Comparison of ENCODE assay signal across 11 cellular contexts in the genomic region with DNA sequence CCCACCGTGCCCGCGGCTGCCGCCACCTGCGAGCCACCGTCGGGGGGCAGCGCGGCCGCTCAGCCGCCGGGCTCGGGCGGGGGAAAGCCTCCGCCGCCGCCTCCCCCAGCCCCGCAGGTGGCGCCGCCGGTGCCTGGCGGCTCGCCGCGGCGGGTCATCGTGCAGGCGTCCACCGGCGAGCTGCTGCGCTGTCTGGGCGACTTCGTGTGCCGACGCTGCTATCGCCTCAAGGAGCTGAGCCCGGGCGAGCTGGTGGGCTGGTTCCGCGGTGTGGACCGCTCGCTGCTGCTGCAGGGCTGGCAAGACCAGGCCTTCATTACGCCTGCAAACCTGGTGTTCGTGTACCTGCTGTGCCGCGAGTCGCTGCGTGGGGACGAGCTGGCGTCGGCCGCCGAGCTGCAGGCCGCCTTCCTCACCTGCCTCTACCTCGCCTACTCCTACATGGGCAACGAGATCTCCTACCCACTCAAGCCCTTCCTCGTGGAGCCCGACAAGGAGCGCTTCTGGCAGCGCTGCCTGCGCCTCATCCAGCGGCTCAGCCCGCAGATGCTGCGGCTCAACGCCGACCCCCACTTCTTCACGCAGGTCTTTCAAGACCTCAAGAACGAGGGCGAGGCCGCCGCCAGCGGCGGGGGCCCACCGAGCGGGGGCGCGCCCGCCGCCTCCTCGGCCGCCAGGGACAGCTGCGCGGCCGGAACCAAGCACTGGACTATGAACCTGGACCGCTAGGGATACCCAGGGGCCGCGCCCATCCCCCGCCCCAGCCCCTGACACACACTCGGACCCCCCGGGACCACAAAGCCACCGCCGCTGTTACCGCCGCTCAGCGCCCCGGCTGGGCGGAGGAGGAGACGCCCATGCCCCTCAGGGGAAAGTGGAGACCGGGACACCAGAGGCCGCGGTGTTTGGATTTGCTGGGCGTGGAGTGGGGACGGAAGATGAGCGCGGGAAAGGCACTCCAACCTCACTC. TPM values are rescaled to one million over a fixed set of nuclear protein-coding genes. Genes with fewer than 3 reads are reported as not detected.
DNase-seq lines count a peak whose midpoint lies in the region; ATAC-seq, FAIRE-seq and TF ChIP-seq lines count a peak whose summit lies in the region.
"Had no signal": no experiment of that assay in that cellular context is flagged by ENCODE, and none has a peak within 500 bp of the region (broad histone marks: within the 10 kb centered on the region; RNA-seq: fewer than 3 reads in every experiment).

No MANE protein-coding gene starts in this region.

- DNase-seq in activated effector memory CD4-positive, alpha-beta T cell treated with anti-CD3 and anti-CD28 coated beads, Interleukin-2, amount 50 U/mL, for 16 hours = peak; percentile 60
- no peak for DNase-seq in activated effector memory CD4-positive, alpha-beta T cell treated with Interleukin-2 at 50 U/mL for 16 hours
- DNase-seq in NT2/D1 (ENCODE audit: low read depth, low spot score) (no peak), endothelial cell of umbilical vein (ENCODE audit: low read depth, low spot score) (no peak)
- DNase-seq in stimulated activated naive CD8-positive, alpha-beta T cell treated with anti-CD3 and anti-CD28 coated beads, Interleukin-15, amount 100 ng/mL, for 72 hours = no peak
- DNase-seq: T-helper 1 cell had no signal

- TF ChIP-seq CTCF in endothelial cell of umbilical vein (IDR thresholded peaks at IDR 0.05; ENCODE audit: extremely low read depth in 1 of 2, insufficient read depth in 1 of 2, low read depth in 1 of 2, low read length in 2 of 2) = no peak

- peaks cover 96% of the 10 kb centered on the region for H3K27me3 Mint-ChIP-seq in stimulated activated naive CD8-positive, alpha-beta T cell treated with anti-CD3 and anti-CD28 coated beads, Interleukin-15, amount 100 ng/mL, for 72 hours

- H2AFZ ChIP-seq in endothelial cell of umbilical vein (ENCODE audit: low read depth, low read length) = no peak overlapping the region

- H3K4me3 ChIP-seq in NT2/D1 (ENCODE audit: insufficient read length, low read depth) (peak overlapping the region; percentile 35), endothelial cell of umbilical vein (replicated peaks in 1 of 3; ENCODE audit: insufficient read depth in 1 of 3, low read depth in 1 of 3, low read length in 3 of 3) (no peak overlapping the region)

- no peaks in the 10 kb centered on the region for H3K79me2 ChIP-seq in endothelial cell of umbilical vein (ENCODE audit: control insufficient read depth, insufficient read depth, low read length)

- no peak overlapping the region for H3K27ac ChIP-seq in endothelial cell of umbilical vein (ENCODE audit: insufficient read depth, low read depth, low read length)
- H3K27ac ChIP-seq: C4-2B had no signal

- dilution Hi-C loops in endothelial cell of umbilical vein (cut with MboI; ENCODE audit: extremely low pct_ligation_motif_present, low sequenced_read_pairs) = no loop called here

- CTCF ChIA-PET in endothelial cell of umbilical vein (lab: Charles Lee) = interaction anchor here (1.9 kb wide), 1 partner anchor 20 kb away, joined by 9 read pairs; no protein-coding TSS in a partner anchor

- H3K4me3 Mint-ChIP-seq in stimulated activated naive CD8-positive, alpha-beta T cell treated with anti-CD3 and anti-CD28 coated beads, Interleukin-15, amount 100 ng/mL, for 72 hours = peak overlapping the region; percentile 70 to 72

- BruUV-seq in endothelial cell of umbilical vein (replicated peaks; lab: Mats Ljungman, UMichigan) = no TSS peak

- H3K9me3 ChIP-seq in NT2/D1 (ENCODE audit: insufficient read depth, low read length) (no peaks in the 10 kb centered on the region), endothelial cell of umbilical vein (replicated peaks; ENCODE audit: control insufficient read depth, insufficient read depth, low read length) (no peaks in the 10 kb centered on the region)

- H3K4me1 Mint-ChIP-seq in stimulated activated naive CD8-positive, alpha-beta T cell treated with anti-CD3 and anti-CD28 coated beads, Interleukin-15, amount 100 ng/mL, for 72 hours = peaks cover 37% of the 10 kb centered on the region

- no peaks in the 10 kb centered on the region for H3K36me3 ChIP-seq in NT2/D1 (ENCODE audit: insufficient read depth, insufficient read length, low read length)
- no peaks in the 10 kb centered on the region for H3K36me3 ChIP-seq in endothelial cell of umbilical vein (ENCODE audit: control insufficient read depth in 2 of 2, extremely low read depth in 1 of 2, insufficient read depth in 2 of 2, low read length in 2 of 2)

- no peaks in the 10 kb centered on the region for H3K9me3 Mint-ChIP-seq in stimulated activated naive CD8-positive, alpha-beta T cell treated with anti-CD3 and anti-CD28 coated beads, Interleukin-15, amount 100 ng/mL, for 72 hours

- no peaks in the 10 kb centered on the region for H3K9me1 ChIP-seq in endothelial cell of umbilical vein (replicated peaks; ENCODE audit: control insufficient read depth, extremely low read depth, insufficient read depth, low read length)

- H3K27me3 ChIP-seq in NT2/D1 (ENCODE audit: insufficient read depth, insufficient read length) (peaks cover 57% of the 10 kb centered on the region), endothelial cell of umbilical vein (ENCODE audit: control insufficient read depth in 2 of 2, insufficient read depth in 2 of 2, low read length in 2 of 2) (peaks cover 54 to 68% of the 10 kb centered on the region in 2 experiments)

- POLR2A ChIA-PET in endothelial cell of umbilical vein (lab: Charles Lee) = no interaction called here

- no peak for FAIRE-seq in endothelial cell of umbilical vein (lab: Jason Lieb, UNC)

- intact Hi-C loops in endothelial cell of umbilical vein (cut with micrococcal nuclease) = no loop called here

- H3K4me2 ChIP-seq in endothelial cell of umbilical vein (ENCODE audit: insufficient read depth, low read length) = no peak overlapping the region

- no peak overlapping the region for H3K27ac Mint-ChIP-seq in stimulated activated naive CD8-positive, alpha-beta T cell treated with anti-CD3 and anti-CD28 coated beads, Interleukin-15, amount 100 ng/mL, for 72 hours

- no peak for TF ChIP-seq POLR2A in endothelial cell of umbilical vein (IDR thresholded peaks at IDR 0.05; ENCODE audit: low read depth, low read length)

- ATAC-seq in stimulated activated naive CD8-positive, alpha-beta T cell treated with anti-CD3 and anti-CD28 coated beads, Interleukin-15, amount 100 ng/mL, for 72 hours = no peak
- ATAC-seq in GM21737 (IDR thresholded peaks at IDR 0.05; ENCODE audit: unreplicated experiment) (no peak), HG03442 (IDR thresholded peaks at IDR 0.05; ENCODE audit: unreplicated experiment) (no peak), GM18861 (IDR thresholded peaks at IDR 0.05; ENCODE audit: unreplicated experiment) (no peak)

- H4K20me1 ChIP-seq in endothelial cell of umbilical vein (replicated peaks; ENCODE audit: control insufficient read depth, extremely low read depth, insufficient read depth, low read length) = no peaks in the 10 kb centered on the region

- H3K4me1 ChIP-seq in NT2/D1 (ENCODE audit: insufficient read depth, insufficient read length) (peaks cover 21% of the 10 kb centered on the region), endothelial cell of umbilical vein (ENCODE audit: control insufficient read depth, extremely low read depth, insufficient read depth, low read length) (no peaks in the 10 kb centered on the region)

- H3K9ac ChIP-seq in NT2/D1 (ENCODE audit: insufficient read length, low read depth) = peak overlapping the region; percentile 75
- no peak overlapping the region for H3K9ac ChIP-seq in endothelial cell of umbilical vein (replicated peaks; ENCODE audit: extremely low read depth, insufficient read depth, low read length)

TF ChIP-seq in endothelial cell of umbilical vein, 7 proteins besides CTCF, POLR2A, EP300 and RAD21:
- TF ChIP-seq GATA2 (IDR thresholded peaks at IDR 0.05; ENCODE audit: insufficient read depth, insufficient read length, low read depth, low read length) (no peak), MYC (IDR thresholded peaks at IDR 0.05; ENCODE audit: low read depth, low read length) (no peak), FOS (IDR thresholded peaks at IDR 0.05; ENCODE audit: borderline replicate concordance, insufficient read depth, low read length) (no peak), EZH2 (IDR thresholded peaks at IDR 0.05; ENCODE audit: borderline replicate concordance, low read depth, low read length, severe bottlenecking) (peak; percentile 100)
- TF ChIP-seq, protein P1, sequence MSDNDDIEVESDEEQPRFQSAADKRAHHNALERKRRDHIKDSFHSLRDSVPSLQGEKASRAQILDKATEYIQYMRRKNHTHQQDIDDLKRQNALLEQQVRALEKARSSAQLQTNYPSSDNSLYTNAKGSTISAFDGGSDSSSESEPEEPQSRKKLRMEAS (IDR thresholded peaks at IDR 0.05; ENCODE audit: insufficient read depth, insufficient read length) = no peak

RNA-seq across cellular contexts. Expression of gene CDK5R2, which starts 1.0 kb away (rescaled TPM):
- total RNA-seq in endothelial cell of umbilical vein = not detected in 2 replicates
- 0.03 TPM in 1 of 2 replicates, not detected in the other for polyA plus RNA-seq in endothelial cell of umbilical vein
- polyA plus RNA-seq in endothelial cell of umbilical vein (2011; cell fraction: cytosol; rRNA removed) = not detected in 2 replicates
- polyA plus RNA-seq in endothelial cell of umbilical vein (2011; cell fraction: nucleus; rRNA removed) = not detected in 2 replicates
- polyA plus RNA-seq in endothelial cell of umbilical vein (2012) = not detected in 2 replicates
- polyA minus RNA-seq in endothelial cell of umbilical vein = not detected in 2 replicates
- polyA minus RNA-seq in endothelial cell of umbilical vein (2011; cell fraction: cytosol; rRNA and poly(A)+ RNA removed) = not detected
- polyA minus RNA-seq in endothelial cell of umbilical vein (2011; cell fraction: nucleus; rRNA and poly(A)+ RNA removed) = not detected in 2 replicates

RNA-seq across cellular contexts. Expression of gene FEV, which starts 24.5 kb away (rescaled TPM):
- not detected in 2 replicates for total RNA-seq in endothelial cell of umbilical vein
- not detected in 2 replicates for polyA plus RNA-seq in endothelial cell of umbilical vein
- 0.06 TPM in 1 of 2 replicates, not detected in the other for polyA plus RNA-seq in endothelial cell of umbilical vein (2011; cell fraction: cytosol; rRNA removed)
- polyA plus RNA-seq in endothelial cell of umbilical vein (2011; cell fraction: nucleus; rRNA removed) = 0.08 TPM in 1 of 2 replicates, not detected in the other
- not detected in 2 replicates for polyA plus RNA-seq in endothelial cell of umbilical vein (2012)
- polyA minus RNA-seq in endothelial cell of umbilical vein = not detected in 2 replicates
- polyA minus RNA-seq in endothelial cell of umbilical vein (2011; cell fraction: cytosol; rRNA and poly(A)+ RNA removed) = not detected
- not detected in 2 replicates for polyA minus RNA-seq in endothelial cell of umbilical vein (2011; cell fraction: nucleus; rRNA and poly(A)+ RNA removed)
- total RNA-seq: chondrocyte had no signal

RNA-seq across cellular contexts. Expression of gene CRYBA2, which starts 32.7 kb away (rescaled TPM):
- not detected in 2 replicates for total RNA-seq in endothelial cell of umbilical vein
- polyA plus RNA-seq in endothelial cell of umbilical vein = not detected in 2 replicates
- polyA plus RNA-seq in endothelial cell of umbilical vein (2011; cell fraction: cytosol; rRNA removed) = not detected in 2 replicates
- polyA plus RNA-seq in endothelial cell of umbilical vein (2011; cell fraction: nucleus; rRNA removed) = not detected in 2 replicates
- polyA plus RNA-seq in endothelial cell of umbilical vein (2012) = not detected in 2 replicates
- not detected in 2 replicates for polyA minus RNA-seq in endothelial cell of umbilical vein
- polyA minus RNA-seq in endothelial cell of umbilical vein (2011; cell fraction: cytosol; rRNA and poly(A)+ RNA removed) = not detected
- not detected in 2 replicates for polyA minus RNA-seq in endothelial cell of umbilical vein (2011; cell fraction: nucleus; rRNA and poly(A)+ RNA removed)
- total RNA-seq: chondrocyte had no signal
